9 cellular contexts compared by ENCODE assay signal in the genomic region with DNA sequence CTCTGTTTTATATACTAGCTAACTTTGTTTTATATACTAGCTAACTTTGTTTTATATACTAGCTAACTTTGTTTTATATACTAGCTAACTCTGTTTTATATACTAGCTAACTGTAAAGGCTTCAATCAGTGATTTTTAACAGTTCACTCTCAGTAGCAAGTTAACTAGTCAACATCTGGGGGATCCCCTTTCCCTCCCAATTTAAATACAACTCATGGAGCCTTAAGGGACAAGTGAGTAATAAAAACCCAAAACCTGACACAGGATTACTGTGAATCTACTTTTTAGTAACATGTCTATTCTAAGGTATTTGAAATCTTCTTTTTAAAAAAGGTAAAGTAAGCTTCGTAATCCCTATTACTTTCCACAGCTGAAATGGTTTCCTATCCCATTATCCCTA. TPM values are rescaled to one million over a fixed set of nuclear protein-coding genes. Genes with fewer than 3 reads are reported as not detected.
A peak's percentile ranks its signal among the peaks of the same experiment; 100 is the strongest.
DNase-seq lines count a peak whose midpoint lies in the region; ATAC-seq and TF ChIP-seq lines count a peak whose summit lies in the region.
"Had no signal": no experiment of that assay in that cellular context is flagged by ENCODE, and none has a peak within 500 bp of the region (broad histone marks: within the 10 kb centered on the region; RNA-seq: fewer than 3 reads in every experiment).

No MANE protein-coding gene starts in this region.

- peak overlapping the region; percentile 90 to 99 for H3K4me3 Mint-ChIP-seq in activated T-cell treated with anti-CD3 and anti-CD28 coated beads, Interleukin-2, amount 50 U/mL, for 72 hours
- H3K4me3 Mint-ChIP-seq in T-helper 2 cell treated with Interferon-gamma antibody and Interleukin-4, amounts not matched to agents 5 μg/mL and 100 μg/mL, for 36 hours = no peak overlapping the region
- H3K4me3 Mint-ChIP-seq in glutamatergic neuron (ENCODE audit: unreplicated experiment) = peak overlapping the region; percentile 34
- H3K4me3 Mint-ChIP-seq in stimulated activated naive CD8-positive, alpha-beta T cell treated with anti-CD3 and anti-CD28 coated beads, Interleukin-15, amount 100 ng/mL, for 72 hours = peak overlapping the region; percentile 88 to 89

- H3K4me1 Mint-ChIP-seq in activated T-cell treated with anti-CD3 and anti-CD28 coated beads, Interleukin-2, amount 50 U/mL, for 72 hours (ENCODE audit: low read depth) = peaks cover 58% of the 10 kb centered on the region
- peaks cover 27% of the 10 kb centered on the region for H3K4me1 Mint-ChIP-seq in T-helper 2 cell treated with Interferon-gamma antibody and Interleukin-4, amounts not matched to agents 5 μg/mL and 100 μg/mL, for 36 hours (ENCODE audit: low read depth)
- peaks cover 21% of the 10 kb centered on the region for H3K4me1 Mint-ChIP-seq in glutamatergic neuron (ENCODE audit: low read depth, unreplicated experiment)
- peaks cover 49% of the 10 kb centered on the region for H3K4me1 Mint-ChIP-seq in stimulated activated naive CD8-positive, alpha-beta T cell treated with anti-CD3 and anti-CD28 coated beads, Interleukin-15, amount 100 ng/mL, for 72 hours

- no peak for TF ChIP-seq CTCF in glutamatergic neuron (IDR thresholded peaks at IDR 0.05; ENCODE audit: partially characterized antibody, unreplicated experiment)

- no peaks in the 10 kb centered on the region for H3K9me3 Mint-ChIP-seq in activated T-cell treated with anti-CD3 and anti-CD28 coated beads, Interleukin-2, amount 50 U/mL, for 72 hours
- H3K9me3 Mint-ChIP-seq in T-helper 2 cell treated with Interferon-gamma antibody and Interleukin-4, amounts not matched to agents 5 μg/mL and 100 μg/mL, for 36 hours = no peaks in the 10 kb centered on the region
- no peaks in the 10 kb centered on the region for H3K9me3 Mint-ChIP-seq in glutamatergic neuron (ENCODE audit: unreplicated experiment)
- H3K9me3 Mint-ChIP-seq in stimulated activated naive CD8-positive, alpha-beta T cell treated with anti-CD3 and anti-CD28 coated beads, Interleukin-15, amount 100 ng/mL, for 72 hours = no peaks in the 10 kb centered on the region

- H3K27ac Mint-ChIP-seq in activated T-cell treated with anti-CD3 and anti-CD28 coated beads, Interleukin-2, amount 50 U/mL, for 72 hours = peak overlapping the region; percentile 94
- no peak overlapping the region for H3K27ac Mint-ChIP-seq in T-helper 2 cell treated with Interferon-gamma antibody and Interleukin-4, amounts not matched to agents 5 μg/mL and 100 μg/mL, for 36 hours
- no peak overlapping the region for H3K27ac Mint-ChIP-seq in glutamatergic neuron (ENCODE audit: unreplicated experiment)
- H3K27ac Mint-ChIP-seq in stimulated activated naive CD8-positive, alpha-beta T cell treated with anti-CD3 and anti-CD28 coated beads, Interleukin-15, amount 100 ng/mL, for 72 hours = no peak overlapping the region

- peak; percentile 54 to 59 for ATAC-seq in activated T-cell treated with anti-CD3 and anti-CD28 coated beads, Interleukin-2, amount 50 U/mL, for 72 hours (replicated peaks in 1 of 2)
- peak; percentile 55 for ATAC-seq in stimulated activated naive CD8-positive, alpha-beta T cell treated with anti-CD3 and anti-CD28 coated beads, Interleukin-15, amount 100 ng/mL, for 72 hours
- ATAC-seq in GM21360 (IDR thresholded peaks at IDR 0.05; ENCODE audit: unreplicated experiment) = no peak
- no peak for ATAC-seq in HG03460 (IDR thresholded peaks at IDR 0.05; ENCODE audit: unreplicated experiment)

- DNase-seq in activated T-cell treated with anti-CD3 and anti-CD28 coated beads, Interleukin-2, amount 50 U/mL, for 72 hours = peak in 1 of 2 donors; percentile 12
- no peak for DNase-seq in activated T-cell treated with anti-CD3 and anti-CD28 coated beads, Interleukin-2, amount 50 U/mL, for 48 hours
- peak; percentile 7 for DNase-seq in T-helper 2 cell treated with Interferon-gamma antibody and Interleukin-4, amounts not matched to agents 5 μg/mL and 100 μg/mL, for 36 hours (ENCODE audit: low spot score)
- DNase-seq in glutamatergic neuron (no peak), ecto neural progenitor cell (ENCODE audit: low spot score) (no peak)
- no peak for DNase-seq in stimulated activated naive CD8-positive, alpha-beta T cell treated with anti-CD3 and anti-CD28 coated beads, Interleukin-15, amount 100 ng/mL, for 72 hours
- DNase-seq: NCI-H526 had no signal

- H3K27me3 Mint-ChIP-seq in activated T-cell treated with anti-CD3 and anti-CD28 coated beads, Interleukin-2, amount 50 U/mL, for 72 hours (ENCODE audit: low read depth) = no peaks in the 10 kb centered on the region
- H3K27me3 Mint-ChIP-seq in T-helper 2 cell treated with Interferon-gamma antibody and Interleukin-4, amounts not matched to agents 5 μg/mL and 100 μg/mL, for 36 hours (ENCODE audit: low read depth) = no peaks in the 10 kb centered on the region
- peaks cover 2% of the 10 kb centered on the region for H3K27me3 Mint-ChIP-seq in glutamatergic neuron (ENCODE audit: unreplicated experiment)
- no peaks in the 10 kb centered on the region for H3K27me3 Mint-ChIP-seq in stimulated activated naive CD8-positive, alpha-beta T cell treated with anti-CD3 and anti-CD28 coated beads, Interleukin-15, amount 100 ng/mL, for 72 hours

- H3K36me3 Mint-ChIP-seq in activated T-cell treated with anti-CD3 and anti-CD28 coated beads, Interleukin-2, amount 50 U/mL, for 72 hours (ENCODE audit: insufficient read depth in 2 of 2) = peaks cover 0 to 16% of the 10 kb centered on the region in 2 donors
- peaks cover 12% of the 10 kb centered on the region for H3K36me3 Mint-ChIP-seq in T-helper 2 cell treated with Interferon-gamma antibody and Interleukin-4, amounts not matched to agents 5 μg/mL and 100 μg/mL, for 36 hours (ENCODE audit: low read depth)
- H3K36me3 Mint-ChIP-seq in glutamatergic neuron (ENCODE audit: unreplicated experiment) = no peaks in the 10 kb centered on the region

RNA-seq across cellular contexts. Expression of a gene that starts 32.2 kb away (rescaled TPM):
- 10 to 100 TPM; 20.9 to 26.5 TPM for total RNA-seq in activated T-cell treated with anti-CD3 and anti-CD28 coated beads, Interleukin-2, amount 50 U/mL, for 72 hours
- total RNA-seq in glutamatergic neuron (ENCODE audit: unreplicated experiment) = 44.0 TPM

RNA-seq across cellular contexts. Expression of a gene that starts 44.4 kb away (rescaled TPM):
- total RNA-seq in activated T-cell treated with anti-CD3 and anti-CD28 coated beads, Interleukin-2, amount 50 U/mL, for 72 hours = 10 to 100 TPM; 48.6 to 68.1 TPM
- 53.3 TPM for total RNA-seq in glutamatergic neuron (ENCODE audit: unreplicated experiment)

Comparison
In these comparisons a context has a peak if more than half of its experiments do, and no peak if none do; other contexts are left out.
1. ATAC-seq: peak in activated T-cell treated with anti-CD3 and anti-CD28 coated beads, Interleukin-2, amount 50 U/mL, for 72 hours (2 of 2) and stimulated activated naive CD8-positive, alpha-beta T cell treated with anti-CD3 and anti-CD28 coated beads, Interleukin-15, amount 100 ng/mL, for 72 hours (single experiment); none in GM21360 (single experiment) and HG03460 (single experiment).